Comparison of ENCODE assay signal across 8 cellular contexts in genomic region chr6:26159417-26160273, GRCh38.
DNase-seq lines count a peak whose midpoint lies in the region; ATAC-seq and TF ChIP-seq lines count a peak whose summit lies in the region.

No MANE protein-coding gene starts in this region.

- peak overlapping the region; percentile 98 for H3K27ac ChIP-seq in HUES48 (ENCODE audit: low read depth, low read length)
- peak overlapping the region; percentile 90 for H3K27ac ChIP-seq in VCaP
- H3K27ac ChIP-seq in foreskin keratinocyte = peak overlapping the region; percentile 74

- DNase-seq in DMS 273 (lab: John Stamatoyannopoulos, UW; ENCODE audit: unreplicated experiment) (peak; percentile 63), foreskin keratinocyte (peak; percentile 42 to 72), retinal pigment epithelial cell (ENCODE audit: low read depth) (no peak)
- no peak for DNase-seq in activated CD4-positive, alpha-beta T cell treated with anti-CD3 and anti-CD28 coated beads, Interleukin-2, amount 50 U/mL, for 48 hours

- ATAC-seq in foreskin keratinocyte = no peak
- no peak for ATAC-seq in GM21423 (IDR thresholded peaks at IDR 0.05; ENCODE audit: unreplicated experiment)
- no peak for ATAC-seq in GM18517 (IDR thresholded peaks at IDR 0.05; ENCODE audit: unreplicated experiment)

- H3K4me1 ChIP-seq in HUES48 (ENCODE audit: control insufficient read depth, insufficient read depth, low read length) (peaks cover 12% of the 10 kb centered on the region), foreskin keratinocyte (peaks cover 11% of the 10 kb centered on the region)

- 0 out of 2 replicates have a peak, but pooled peaks cover 2% of the 10 kb centered on the region for H3K36me3 ChIP-seq in HUES48 (ENCODE audit: control insufficient read depth, insufficient read depth, low read length)

- peak overlapping the region; percentile 97 for H3K9ac ChIP-seq in HUES48 (ENCODE audit: low read depth, low read length)

- H3K9me3 ChIP-seq in HUES48 (ENCODE audit: control insufficient read depth, insufficient read depth, low read length) = no peaks in the 10 kb centered on the region

- peak overlapping the region; percentile 84 for H3K4me3 ChIP-seq in HUES48 (ENCODE audit: low read depth, low read length)
- peak overlapping the region; percentile 83 for H3K4me3 ChIP-seq in retinal pigment epithelial cell (ENCODE audit: low read length)

- TF ChIP-seq CTCF in VCaP (conservative IDR thresholded peaks at IDR 0.05) = no peak
- TF ChIP-seq CTCF in foreskin keratinocyte (conservative IDR thresholded peaks at IDR 0.05) = no peak
- TF ChIP-seq CTCF in retinal pigment epithelial cell (conservative IDR thresholded peaks at IDR 0.05; ENCODE audit: low read depth, low read length) = no peak

- H3K27me3 ChIP-seq in HUES48 (ENCODE audit: control insufficient read depth, insufficient read depth, low read length) (no peaks in the 10 kb centered on the region), foreskin keratinocyte (no peaks in the 10 kb centered on the region)

Comparison
In these comparisons a context has a peak if more than half of its experiments do, and no peak if none do; other contexts are left out.
1. DNase-seq: peak in DMS 273 (single experiment) and foreskin keratinocyte (2 of 2); none in retinal pigment epithelial cell (single experiment) and activated CD4-positive, alpha-beta T cell treated with anti-CD3 and anti-CD28 coated beads, Interleukin-2, amount 50 U/mL, for 48 hours (0 of 2).
2. Peak in every context shown above with its lines, with median percentiles within 50 percentile points of each other: H3K27ac ChIP-seq.